ENCODE assay signal across 9 cellular contexts in the genomic region with DNA sequence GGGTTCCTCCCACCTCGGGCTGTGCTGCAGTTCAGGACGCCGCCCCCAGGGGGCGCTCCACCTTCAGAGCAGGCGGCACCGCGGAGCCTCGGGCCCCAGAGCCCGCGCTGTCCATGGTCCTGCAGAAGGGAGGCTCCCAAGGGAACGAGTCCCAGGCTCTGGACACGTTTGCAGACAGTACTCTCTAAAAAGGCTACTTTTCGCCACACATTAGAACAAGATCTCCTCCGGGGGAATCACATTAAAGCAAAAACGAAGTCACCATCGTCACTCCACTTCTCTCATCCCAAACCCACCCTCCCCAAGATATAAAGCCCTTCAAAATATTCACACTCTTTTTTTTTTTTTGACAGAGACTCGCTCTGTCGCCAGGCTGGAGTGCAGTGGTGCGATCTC. TPM values are rescaled to one million over a fixed set of nuclear protein-coding genes. Genes with fewer than 3 reads are reported as not detected.
DNase-seq lines count a peak whose midpoint lies in the region; ATAC-seq and TF ChIP-seq lines count a peak whose summit lies in the region.
"Had no signal": no experiment of that assay in that cellular context is flagged by ENCODE, and none has a peak within 500 bp of the region (broad histone marks: within the 10 kb centered on the region; RNA-seq: fewer than 3 reads in every experiment).

No MANE protein-coding gene starts in this region.

- intact Hi-C loops in right lobe of liver (cut with DNase I): no loop called here

- TF ChIP-seq POLR2A in right lobe of liver (IDR thresholded peaks at IDR 0.05): no peak

- ATAC-seq in right lobe of liver (peak; percentile 94 to 99 (median 96)), GM21576 (IDR thresholded peaks at IDR 0.05; ENCODE audit: unreplicated experiment) (no peak)

- DNase-seq in DMS79 treated with DMSO at 0.1 percent for 48 hours (lab: John Stamatoyannopoulos, UW) (peak; percentile 14), DMS79 (lab: John Stamatoyannopoulos, UW) (no peak), MV-4-11 (lab: John Stamatoyannopoulos, UW) (peak; percentile 82), dermis blood vessel endothelial cell (peak; percentile 83), right lobe of liver (peak; percentile 89 to 91 (median 90))
- DNase-seq in activated CD4-positive, alpha-beta T cell treated with anti-CD3 and anti-CD28 coated beads, Interleukin-2, amount 50 U/mL, for 1 hour: peak; percentile 80
- peak; percentile 68 to 91 (median 71) for DNase-seq in stimulated activated CD4-positive, alpha-beta T cell treated with anti-CD3 and anti-CD28 coated beads, TNF-alpha, amount 100 ng/mL, for 4 hours (ENCODE audit: low read depth in 3 of 3)

- TF ChIP-seq CTCF in right lobe of liver (IDR thresholded peaks at IDR 0.05): peak; percentile 97 to 99 (median 99)

- H3K36me3 ChIP-seq in right lobe of liver: no peaks in the 10 kb centered on the region

- H3K9me3 ChIP-seq in right lobe of liver: no peaks in the 10 kb centered on the region

- no peaks in the 10 kb centered on the region for H3K4me1 ChIP-seq in right lobe of liver

- H3K27me3 ChIP-seq in right lobe of liver: no peaks in the 10 kb centered on the region

- no peak overlapping the region for H3K27ac ChIP-seq in right lobe of liver
- H3K27ac ChIP-seq: skin epidermis had no signal

- WGBS in right lobe of liver (ENCODE audit: insufficient coverage, low coverage, low lambda C conversion rate, missing lambda C conversion rate): 11% methylated on average over 18 of the region's 19 CpGs

- no peak overlapping the region for H3K4me3 ChIP-seq in right lobe of liver
- H3K4me3 ChIP-seq: skin epidermis had no signal

RNA-seq across cellular contexts. Expression of a gene that starts 4.6 kb away (rescaled TPM):
- total RNA-seq in dermis blood vessel endothelial cell (not detected in 2 replicates), right lobe of liver (10 to 100 TPM in 2 of 6 experiments, 1 to 10 TPM in 4; 2.0 to 12.4 (median 5.6) TPM)

RNA-seq across cellular contexts. Expression of a gene that starts 31.7 kb away (rescaled TPM):
- not detected in 2 replicates for total RNA-seq in dermis blood vessel endothelial cell
- not detected for total RNA-seq in right lobe of liver

RNA-seq across cellular contexts. Expression of a gene that starts 34.3 kb away (rescaled TPM):
- total RNA-seq in dermis blood vessel endothelial cell (not detected in 2 replicates), right lobe of liver (not detected)

RNA-seq across cellular contexts. Expression of a gene that starts 36.2 kb away (rescaled TPM):
- total RNA-seq in dermis blood vessel endothelial cell (not detected in 2 replicates), right lobe of liver (1 to 10 TPM in 1 of 6 experiments, under 1 TPM in 5; 0.31 to 1.4 (median 0.71) TPM)

RNA-seq across cellular contexts. Expression of a gene that starts 49.6 kb away (rescaled TPM):
- total RNA-seq in dermis blood vessel endothelial cell (not detected in 2 replicates), right lobe of liver (1 to 10 TPM; 1.7 to 7.7 (median 4.1) TPM)
